Comparison of ENCODE assay signal across 13 cellular contexts in genomic region chr13:24574847-24575246, GRCh38.
DNase-seq lines count a peak whose midpoint lies in the region; ATAC-seq lines count a peak whose summit lies in the region.
"Had no signal": no experiment of that assay in that cellular context is flagged by ENCODE, and none has a peak within 500 bp of the region (broad histone marks: within the 10 kb centered on the region; RNA-seq: fewer than 3 reads in every experiment).

No MANE protein-coding gene starts in this region.

- H3K27me3 Mint-ChIP-seq in activated CD4-positive, alpha-beta memory T cell treated with anti-CD3 and anti-CD28 coated beads for 36 hours, result peaks cover 11% of the 10 kb centered on the region
- peaks cover 1% of the 10 kb centered on the region for H3K27me3 Mint-ChIP-seq in activated CD4-positive, alpha-beta memory T cell treated with anti-CD3 and anti-CD28 coated beads, Interleukin-2, amount 10 ng/mL, durations not matched to agents 7 days and 5 days
- H3K27me3 Mint-ChIP-seq in activated T-helper 17 cell treated with anti-CD3 and anti-CD28 coated beads, Interleukin-2, amount 50 U/mL, for 72 hours, result peaks cover 13% of the 10 kb centered on the region

- POLR2A ChIA-PET in activated CD4-positive, alpha-beta memory T cell treated with anti-CD3 and anti-CD28 coated beads for 36 hours (lab: Charles Lee), result no interaction called here
- POLR2A ChIA-PET in activated CD4-positive, alpha-beta memory T cell treated with anti-CD3 and anti-CD28 coated beads, Interleukin-2, amount 10 ng/mL, durations not matched to agents 7 days and 5 days (lab: Charles Lee), result no interaction called here

- CTCF ChIA-PET in activated CD4-positive, alpha-beta memory T cell treated with anti-CD3 and anti-CD28 coated beads for 36 hours (lab: Charles Lee), result interaction anchor here (0.6 kb wide), 1 partner anchor 123 kb away, joined by 3 read pairs; no protein-coding TSS in a partner anchor
- CTCF ChIA-PET in activated CD4-positive, alpha-beta memory T cell treated with anti-CD3 and anti-CD28 coated beads, Interleukin-2, amount 10 ng/mL, durations not matched to agents 7 days and 5 days (lab: Charles Lee), result interaction anchor here (0.9 to 1.6 kb wide), 3 partner anchors 96 to 119 kb away, joined by 3 to 4 read pairs (median 3); no protein-coding TSS in a partner anchor

- peak; percentile 47 to 85 for ATAC-seq in activated naive CD4-positive, alpha-beta T cell treated with anti-CD3 and anti-CD28 coated beads, Interleukin-2, amount 50 U/mL, for 72 hours
- peak; percentile 87 for ATAC-seq in activated T-helper 17 cell treated with anti-CD3 and anti-CD28 coated beads, Interleukin-2, amount 50 U/mL, for 72 hours (replicated peaks)
- ATAC-seq in stimulated activated naive CD8-positive, alpha-beta T cell treated with anti-CD3 and anti-CD28 coated beads, Interleukin-15, Interleukin-2, amounts not matched to agents 100 U/mL and 50 U/mL, for 24 hours, result peak; percentile 57

- H3K9me3 Mint-ChIP-seq in activated CD4-positive, alpha-beta memory T cell treated with anti-CD3 and anti-CD28 coated beads for 36 hours, result peaks cover 11% of the 10 kb centered on the region
- peaks cover 11% of the 10 kb centered on the region for H3K9me3 Mint-ChIP-seq in activated CD4-positive, alpha-beta memory T cell treated with anti-CD3 and anti-CD28 coated beads, Interleukin-2, amount 10 ng/mL, durations not matched to agents 7 days and 5 days
- H3K9me3 Mint-ChIP-seq in activated naive CD4-positive, alpha-beta T cell treated with anti-CD3 and anti-CD28 coated beads, Interleukin-2, amount 50 U/mL, for 72 hours, result peaks cover 7 to 13% of the 10 kb centered on the region in 2 donors
- peaks cover 9% of the 10 kb centered on the region for H3K9me3 Mint-ChIP-seq in activated T-helper 17 cell treated with anti-CD3 and anti-CD28 coated beads, Interleukin-2, amount 50 U/mL, for 72 hours

- H3K4me3 Mint-ChIP-seq in activated CD4-positive, alpha-beta memory T cell treated with anti-CD3 and anti-CD28 coated beads for 36 hours, result no peak overlapping the region
- no peak overlapping the region for H3K4me3 Mint-ChIP-seq in activated CD4-positive, alpha-beta memory T cell treated with anti-CD3 and anti-CD28 coated beads, Interleukin-2, amount 10 ng/mL, durations not matched to agents 7 days and 5 days
- no peak overlapping the region for H3K4me3 Mint-ChIP-seq in activated T-helper 17 cell treated with anti-CD3 and anti-CD28 coated beads, Interleukin-2, amount 50 U/mL, for 72 hours
- H3K4me3 Mint-ChIP-seq: B cell; CD4-positive, alpha-beta memory T cell; H9 had no signal

- H3K27ac Mint-ChIP-seq in activated CD4-positive, alpha-beta memory T cell treated with anti-CD3 and anti-CD28 coated beads for 36 hours, result peak overlapping the region; percentile 5
- no peak overlapping the region for H3K27ac Mint-ChIP-seq in activated CD4-positive, alpha-beta memory T cell treated with anti-CD3 and anti-CD28 coated beads, Interleukin-2, amount 10 ng/mL, durations not matched to agents 7 days and 5 days
- H3K27ac Mint-ChIP-seq in activated naive CD4-positive, alpha-beta T cell treated with anti-CD3 and anti-CD28 coated beads, Interleukin-2, amount 50 U/mL, for 72 hours, result no peak overlapping the region
- peak overlapping the region; percentile 25 for H3K27ac Mint-ChIP-seq in activated T-helper 17 cell treated with anti-CD3 and anti-CD28 coated beads, Interleukin-2, amount 50 U/mL, for 72 hours
- H3K27ac Mint-ChIP-seq: B cell; CD4-positive, alpha-beta memory T cell; H9 had no signal

- peaks cover 15% of the 10 kb centered on the region for H3K4me1 Mint-ChIP-seq in activated CD4-positive, alpha-beta memory T cell treated with anti-CD3 and anti-CD28 coated beads for 36 hours (ENCODE audit: low read depth)
- peaks cover 17% of the 10 kb centered on the region for H3K4me1 Mint-ChIP-seq in activated CD4-positive, alpha-beta memory T cell treated with anti-CD3 and anti-CD28 coated beads, Interleukin-2, amount 10 ng/mL, durations not matched to agents 7 days and 5 days
- H3K4me1 Mint-ChIP-seq in activated T-helper 17 cell treated with anti-CD3 and anti-CD28 coated beads, Interleukin-2, amount 50 U/mL, for 72 hours, result peaks cover 4% of the 10 kb centered on the region
- H3K4me1 Mint-ChIP-seq: B cell; CD4-positive, alpha-beta memory T cell; H9 had no signal

- peaks cover 3% of the 10 kb centered on the region for H3K36me3 Mint-ChIP-seq in activated CD4-positive, alpha-beta memory T cell treated with anti-CD3 and anti-CD28 coated beads for 36 hours
- H3K36me3 Mint-ChIP-seq in activated CD4-positive, alpha-beta memory T cell treated with anti-CD3 and anti-CD28 coated beads, Interleukin-2, amount 10 ng/mL, durations not matched to agents 7 days and 5 days (ENCODE audit: low read depth), result peaks cover 11% of the 10 kb centered on the region
- H3K36me3 Mint-ChIP-seq in activated naive CD4-positive, alpha-beta T cell treated with anti-CD3 and anti-CD28 coated beads, Interleukin-2, amount 50 U/mL, for 72 hours, result peaks cover 7 to 12% of the 10 kb centered on the region in 2 donors
- no peaks in the 10 kb centered on the region for H3K36me3 Mint-ChIP-seq in activated T-helper 17 cell treated with anti-CD3 and anti-CD28 coated beads, Interleukin-2, amount 50 U/mL, for 72 hours (ENCODE audit: low read depth)
- H3K36me3 Mint-ChIP-seq: CD4-positive, alpha-beta memory T cell had no signal

- intact Hi-C loops in activated CD4-positive, alpha-beta memory T cell treated with anti-CD3 and anti-CD28 coated beads for 36 hours (cut with micrococcal nuclease), result loop anchor here (2.0 kb wide), 1 partner anchor 44 kb away; no protein-coding TSS in a partner anchor

- no peak for DNase-seq in activated CD4-positive, alpha-beta memory T cell treated with anti-CD3 and anti-CD28 coated beads for 36 hours
- no peak for DNase-seq in activated CD4-positive, alpha-beta memory T cell treated with anti-CD3 and anti-CD28 coated beads, Interleukin-2, amount 10 ng/mL, durations not matched to agents 7 days and 5 days
- DNase-seq in activated naive CD4-positive, alpha-beta T cell treated with anti-CD3 and anti-CD28 coated beads, Interleukin-2, amount 50 U/mL, for 72 hours (ENCODE audit: low spot score in 2 of 2), result no peak
- DNase-seq in activated naive CD4-positive, alpha-beta T cell treated with anti-CD3 and anti-CD28 coated beads, Interleukin-2, amount 50 U/mL, for 16 hours, result no peak
- DNase-seq in stimulated activated naive CD8-positive, alpha-beta T cell treated with anti-CD3 and anti-CD28 coated beads, Interleukin-15, Interleukin-2, amounts not matched to agents 100 U/mL and 50 U/mL, for 24 hours, result no peak
- DNase-seq in NCI-H1092 (lab: John Stamatoyannopoulos, UW), result no peak
- DNase-seq: C1 segment of cervical spinal cord; CD4-positive, alpha-beta memory T cell; DMS79; GOT3; H9 had no signal

Comparison
In these comparisons a context has a peak if more than half of its experiments do, and no peak if none do; other contexts are left out.
1. H3K27ac Mint-ChIP-seq: peak in activated CD4-positive, alpha-beta memory T cell treated with anti-CD3 and anti-CD28 coated beads for 36 hours (single experiment) and activated T-helper 17 cell treated with anti-CD3 and anti-CD28 coated beads, Interleukin-2, amount 50 U/mL, for 72 hours (single experiment); none in activated CD4-positive, alpha-beta memory T cell treated with anti-CD3 and anti-CD28 coated beads, Interleukin-2, amount 10 ng/mL, durations not matched to agents 7 days and 5 days (single experiment) and activated naive CD4-positive, alpha-beta T cell treated with anti-CD3 and anti-CD28 coated beads, Interleukin-2, amount 50 U/mL, for 72 hours (0 of 2).
2. Peak in every context shown above with its lines, with median percentiles within 50 percentile points of each other: ATAC-seq.